In the genomic region with DNA sequence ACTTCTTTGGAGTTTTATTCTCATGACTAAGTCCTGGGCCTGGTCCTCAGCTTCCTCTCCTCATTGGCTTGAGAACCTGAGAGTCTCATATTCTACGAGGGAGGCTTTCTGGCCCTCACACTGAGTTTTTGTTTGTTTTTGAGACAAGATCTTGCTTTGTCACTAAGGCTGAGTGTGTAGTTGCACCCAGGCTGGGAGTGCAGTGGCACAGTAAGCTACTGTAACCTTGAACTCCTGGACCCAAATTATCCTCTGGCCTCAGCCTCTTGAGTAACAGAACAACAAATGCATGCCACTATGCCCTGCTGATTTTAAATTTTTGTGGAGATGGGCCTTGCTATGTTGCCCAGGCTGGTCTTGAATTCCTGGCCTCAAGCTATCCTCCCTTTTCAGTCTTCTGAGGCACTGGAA, we compare ENCODE assay signal across 1 cellular context.
TF ChIP-seq lines count a peak whose summit lies in the region.

No MANE protein-coding gene starts in this region.

TF ChIP-seq in HepG2, 621 proteins besides CTCF, POLR2A, EP300 and RAD21 (continued from another document and continues in another):
- TF ChIP-seq, protein P1, sequence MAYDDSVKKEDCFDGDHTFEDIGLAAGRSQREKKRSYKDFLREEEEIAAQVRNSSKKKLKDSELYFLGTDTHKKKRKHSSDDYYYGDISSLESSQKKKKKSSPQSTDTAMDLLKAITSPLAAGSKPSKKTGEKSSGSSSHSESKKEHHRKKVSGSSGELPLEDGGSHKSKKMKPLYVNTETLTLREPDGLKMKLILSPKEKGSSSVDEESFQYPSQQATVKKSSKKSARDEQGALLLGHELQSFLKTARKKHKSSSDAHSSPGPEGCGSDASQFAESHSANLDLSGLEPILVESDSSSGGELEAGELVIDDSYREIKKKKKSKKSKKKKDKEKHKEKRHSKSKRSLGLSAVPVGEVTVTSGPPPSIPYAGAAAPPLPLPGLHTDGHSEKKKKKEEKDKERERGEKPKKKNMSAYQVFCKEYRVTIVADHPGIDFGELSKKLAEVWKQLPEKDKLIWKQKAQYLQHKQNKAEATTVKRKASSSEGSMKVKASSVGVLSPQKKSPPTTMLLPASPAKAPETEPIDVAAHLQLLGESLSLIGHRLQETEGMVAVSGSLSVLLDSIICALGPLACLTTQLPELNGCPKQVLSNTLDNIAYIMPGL (CRISPR knock-in tag; IDR thresholded peaks at IDR 0.05; ENCODE audit: borderline replicate concordance in 1 of 2, low read depth in 1 of 2) = peak in 1 of 2 experiments; percentile 41; a peak in 1 of 4 replicates
- TF ChIP-seq ATM (IDR thresholded peaks at IDR 0.05; ENCODE audit: borderline replicate concordance) = no peak
- no peak for TF ChIP-seq IRX3 (CRISPR knock-in tag; IDR thresholded peaks at IDR 0.05; ENCODE audit: borderline replicate concordance, low read depth)
- TF ChIP-seq, protein P2, sequence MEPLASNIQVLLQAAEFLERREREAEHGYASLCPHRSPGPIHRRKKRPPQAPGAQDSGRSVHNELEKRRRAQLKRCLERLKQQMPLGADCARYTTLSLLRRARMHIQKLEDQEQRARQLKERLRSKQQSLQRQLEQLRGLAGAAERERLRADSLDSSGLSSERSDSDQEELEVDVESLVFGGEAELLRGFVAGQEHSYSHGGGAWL (CRISPR knock-in tag; IDR thresholded peaks at IDR 0.05) = no peak
- TF ChIP-seq JUNB (CRISPR knock-in tag; IDR thresholded peaks at IDR 0.05; ENCODE audit: borderline replicate concordance) = no peak; the same call in 1 of the 2 replicates
- no peak for TF ChIP-seq ZNF589 (CRISPR knock-in tag; conservative IDR thresholded peaks at IDR 0.05)
- no peak for TF ChIP-seq ZNF850 (CRISPR knock-in tag; conservative IDR thresholded peaks at IDR 0.05)
- no peak for TF ChIP-seq ZNF83 (CRISPR knock-in tag; IDR thresholded peaks at IDR 0.05; ENCODE audit: borderline replicate concordance)
- no peak for TF ChIP-seq ZNF790 (CRISPR knock-in tag; IDR thresholded peaks at IDR 0.05; ENCODE audit: borderline replicate concordance)
- TF ChIP-seq RBM22 (optimal IDR thresholded peaks at IDR 0.05; ENCODE audit: low read length) = no peak
- TF ChIP-seq U2AF2 (IDR thresholded peaks at IDR 0.05; ENCODE audit: low read depth, low read length) = no peak
- no peak for TF ChIP-seq PHB2 (IDR thresholded peaks at IDR 0.05; ENCODE audit: partially characterized antibody)
- TF ChIP-seq ZNF75D (CRISPR knock-in tag; IDR thresholded peaks at IDR 0.05; ENCODE audit: borderline replicate concordance) = no peak
- TF ChIP-seq, protein P3, sequence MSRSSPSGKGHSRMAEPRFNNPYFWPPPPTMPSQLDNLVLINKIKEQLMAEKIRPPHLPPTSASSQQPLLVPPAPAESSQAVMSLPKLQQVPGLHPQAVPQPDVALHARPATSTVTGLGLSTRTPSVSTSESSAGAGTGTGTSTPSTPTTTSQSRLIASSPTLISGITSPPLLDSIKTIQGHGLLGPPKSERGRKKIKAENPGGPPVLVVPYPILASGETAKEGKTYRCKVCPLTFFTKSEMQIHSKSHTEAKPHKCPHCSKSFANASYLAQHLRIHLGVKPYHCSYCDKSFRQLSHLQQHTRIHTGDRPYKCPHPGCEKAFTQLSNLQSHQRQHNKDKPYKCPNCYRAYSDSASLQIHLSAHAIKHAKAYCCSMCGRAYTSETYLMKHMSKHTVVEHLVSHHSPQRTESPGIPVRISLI (CRISPR knock-in tag; IDR thresholded peaks at IDR 0.05; ENCODE audit: borderline replicate concordance) = no peak
- no peak for TF ChIP-seq ARNT (IDR thresholded peaks at IDR 0.05)
- TF ChIP-seq FOXO1 (CRISPR knock-in tag; IDR thresholded peaks at IDR 0.05) = peak; percentile 83
- no peak for TF ChIP-seq ZNF260 (CRISPR knock-in tag; IDR thresholded peaks at IDR 0.05; ENCODE audit: borderline replicate concordance, low read depth)
- TF ChIP-seq, protein P4, sequence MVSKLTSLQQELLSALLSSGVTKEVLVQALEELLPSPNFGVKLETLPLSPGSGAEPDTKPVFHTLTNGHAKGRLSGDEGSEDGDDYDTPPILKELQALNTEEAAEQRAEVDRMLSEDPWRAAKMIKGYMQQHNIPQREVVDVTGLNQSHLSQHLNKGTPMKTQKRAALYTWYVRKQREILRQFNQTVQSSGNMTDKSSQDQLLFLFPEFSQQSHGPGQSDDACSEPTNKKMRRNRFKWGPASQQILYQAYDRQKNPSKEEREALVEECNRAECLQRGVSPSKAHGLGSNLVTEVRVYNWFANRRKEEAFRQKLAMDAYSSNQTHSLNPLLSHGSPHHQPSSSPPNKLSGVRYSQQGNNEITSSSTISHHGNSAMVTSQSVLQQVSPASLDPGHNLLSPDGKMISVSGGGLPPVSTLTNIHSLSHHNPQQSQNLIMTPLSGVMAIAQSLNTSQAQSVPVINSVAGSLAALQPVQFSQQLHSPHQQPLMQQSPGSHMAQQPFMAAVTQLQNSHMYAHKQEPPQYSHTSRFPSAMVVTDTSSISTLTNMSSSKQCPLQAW (CRISPR knock-in tag; IDR thresholded peaks at IDR 0.05) = no peak; the same call in 1 of the 2 replicates
- no peak for TF ChIP-seq ZNF720 (CRISPR knock-in tag; IDR thresholded peaks at IDR 0.05)
- TF ChIP-seq RXRA (CRISPR knock-in tag; IDR thresholded peaks at IDR 0.05) = peak; percentile 70; the same call in 1 of the 2 replicates
- TF ChIP-seq NFIC (IDR thresholded peaks at IDR 0.05; ENCODE audit: low read length) = 0 out of 2 replicates have a peak, but pooled peaks have one; percentile 33
- no peak for TF ChIP-seq DR1 (CRISPR knock-in tag; IDR thresholded peaks at IDR 0.05)
- TF ChIP-seq ZNF510 (CRISPR knock-in tag; IDR thresholded peaks at IDR 0.05; ENCODE audit: low read depth) = no peak
- no peak for TF ChIP-seq DNMT1 (CRISPR knock-in tag; IDR thresholded peaks at IDR 0.05)
- TF ChIP-seq NFE2 (CRISPR knock-in tag; IDR thresholded peaks at IDR 0.05) = peak; percentile 51; the same call in 1 of the 2 replicates
- TF ChIP-seq ZNF30 (CRISPR knock-in tag; IDR thresholded peaks at IDR 0.05) = no peak
- TF ChIP-seq, protein P5, sequence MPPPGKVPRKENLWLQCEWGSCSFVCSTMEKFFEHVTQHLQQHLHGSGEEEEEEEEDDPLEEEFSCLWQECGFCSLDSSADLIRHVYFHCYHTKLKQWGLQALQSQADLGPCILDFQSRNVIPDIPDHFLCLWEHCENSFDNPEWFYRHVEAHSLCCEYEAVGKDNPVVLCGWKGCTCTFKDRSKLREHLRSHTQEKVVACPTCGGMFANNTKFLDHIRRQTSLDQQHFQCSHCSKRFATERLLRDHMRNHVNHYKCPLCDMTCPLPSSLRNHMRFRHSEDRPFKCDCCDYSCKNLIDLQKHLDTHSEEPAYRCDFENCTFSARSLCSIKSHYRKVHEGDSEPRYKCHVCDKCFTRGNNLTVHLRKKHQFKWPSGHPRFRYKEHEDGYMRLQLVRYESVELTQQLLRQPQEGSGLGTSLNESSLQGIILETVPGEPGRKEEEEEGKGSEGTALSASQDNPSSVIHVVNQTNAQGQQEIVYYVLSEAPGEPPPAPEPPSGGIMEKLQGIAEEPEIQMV (CRISPR knock-in tag; IDR thresholded peaks at IDR 0.05; ENCODE audit: low read depth) = no peak; the same call in 1 of the 2 replicates
- no peak for TF ChIP-seq MBD4 (IDR thresholded peaks at IDR 0.05; ENCODE audit: borderline replicate concordance, low read length)
- TF ChIP-seq, protein P6, sequence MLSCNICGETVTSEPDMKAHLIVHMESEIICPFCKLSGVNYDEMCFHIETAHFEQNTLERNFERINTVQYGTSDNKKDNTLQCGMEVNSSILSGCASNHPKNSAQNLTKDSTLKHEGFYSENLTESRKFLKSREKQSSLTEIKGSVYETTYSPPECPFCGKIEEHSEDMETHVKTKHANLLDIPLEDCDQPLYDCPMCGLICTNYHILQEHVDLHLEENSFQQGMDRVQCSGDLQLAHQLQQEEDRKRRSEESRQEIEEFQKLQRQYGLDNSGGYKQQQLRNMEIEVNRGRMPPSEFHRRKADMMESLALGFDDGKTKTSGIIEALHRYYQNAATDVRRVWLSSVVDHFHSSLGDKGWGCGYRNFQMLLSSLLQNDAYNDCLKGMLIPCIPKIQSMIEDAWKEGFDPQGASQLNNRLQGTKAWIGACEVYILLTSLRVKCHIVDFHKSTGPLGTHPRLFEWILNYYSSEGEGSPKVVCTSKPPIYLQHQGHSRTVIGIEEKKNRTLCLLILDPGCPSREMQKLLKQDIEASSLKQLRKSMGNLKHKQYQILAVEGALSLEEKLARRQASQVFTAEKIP (CRISPR knock-in tag; IDR thresholded peaks at IDR 0.05; ENCODE audit: borderline replicate concordance) = no peak
- TF ChIP-seq ZNF10 (CRISPR knock-in tag; IDR thresholded peaks at IDR 0.05; ENCODE audit: borderline replicate concordance, low read depth) = no peak
- TF ChIP-seq HOXA5 (CRISPR knock-in tag; IDR thresholded peaks at IDR 0.05) = no peak
- no peak for TF ChIP-seq HES4 (CRISPR knock-in tag; IDR thresholded peaks at IDR 0.05; ENCODE audit: borderline replicate concordance)
- TF ChIP-seq ZSCAN12 (CRISPR knock-in tag; IDR thresholded peaks at IDR 0.05) = no peak
- no peak; the same call in 1 of the 2 replicates for TF ChIP-seq ATF1 (CRISPR knock-in tag; IDR thresholded peaks at IDR 0.05)
- TF ChIP-seq ZIK1 (CRISPR knock-in tag; IDR thresholded peaks at IDR 0.05; ENCODE audit: borderline replicate concordance, low read depth) = no peak
- peak; percentile 70; the same call in 1 of the 2 replicates for TF ChIP-seq TRIM24 (CRISPR knock-in tag; IDR thresholded peaks at IDR 0.05)
- TF ChIP-seq REPIN1 (CRISPR knock-in tag; IDR thresholded peaks at IDR 0.05; ENCODE audit: borderline replicate concordance, low read depth) = peak; percentile 83
- TF ChIP-seq KDM4B (CRISPR knock-in tag; IDR thresholded peaks at IDR 0.05) = peak; percentile 75; the same call in 1 of the 2 replicates
- TF ChIP-seq NR2C2 (CRISPR knock-in tag; IDR thresholded peaks at IDR 0.05; ENCODE audit: borderline replicate concordance) = peak; percentile 58
- TF ChIP-seq BORCS8-MEF2B (CRISPR knock-in tag; IDR thresholded peaks at IDR 0.05) = no peak; the same call in 1 of the 2 replicates
- TF ChIP-seq JDP2 (CRISPR knock-in tag; IDR thresholded peaks at IDR 0.05; ENCODE audit: borderline replicate concordance) = no peak
- TF ChIP-seq FOXA3 (CRISPR knock-in tag; IDR thresholded peaks at IDR 0.05) = peak; percentile 79
- TF ChIP-seq WIZ (CRISPR knock-in tag; IDR thresholded peaks at IDR 0.05) = no peak
- TF ChIP-seq KMT2B (CRISPR knock-in tag; IDR thresholded peaks at IDR 0.05) = peak; percentile 59
- no peak; the same call in 1 of the 2 replicates for TF ChIP-seq ZBTB20 (CRISPR knock-in tag; IDR thresholded peaks at IDR 0.05; ENCODE audit: borderline replicate concordance, low read depth)
- TF ChIP-seq SP1 (IDR thresholded peaks at IDR 0.05) = no peak
- TF ChIP-seq SP1 (CRISPR knock-in tag; IDR thresholded peaks at IDR 0.05) = no peak
- TF ChIP-seq HOXD1 (CRISPR knock-in tag; IDR thresholded peaks at IDR 0.05) = no peak
- TF ChIP-seq, protein P7, sequence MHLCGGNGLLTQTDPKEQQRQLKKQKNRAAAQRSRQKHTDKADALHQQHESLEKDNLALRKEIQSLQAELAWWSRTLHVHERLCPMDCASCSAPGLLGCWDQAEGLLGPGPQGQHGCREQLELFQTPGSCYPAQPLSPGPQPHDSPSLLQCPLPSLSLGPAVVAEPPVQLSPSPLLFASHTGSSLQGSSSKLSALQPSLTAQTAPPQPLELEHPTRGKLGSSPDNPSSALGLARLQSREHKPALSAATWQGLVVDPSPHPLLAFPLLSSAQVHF (CRISPR knock-in tag; IDR thresholded peaks at IDR 0.05) = no peak
- TF ChIP-seq YEATS4 (CRISPR knock-in tag; IDR thresholded peaks at IDR 0.05; ENCODE audit: borderline replicate concordance) = no peak; the same call in 1 of the 2 replicates
- TF ChIP-seq, protein P8, sequence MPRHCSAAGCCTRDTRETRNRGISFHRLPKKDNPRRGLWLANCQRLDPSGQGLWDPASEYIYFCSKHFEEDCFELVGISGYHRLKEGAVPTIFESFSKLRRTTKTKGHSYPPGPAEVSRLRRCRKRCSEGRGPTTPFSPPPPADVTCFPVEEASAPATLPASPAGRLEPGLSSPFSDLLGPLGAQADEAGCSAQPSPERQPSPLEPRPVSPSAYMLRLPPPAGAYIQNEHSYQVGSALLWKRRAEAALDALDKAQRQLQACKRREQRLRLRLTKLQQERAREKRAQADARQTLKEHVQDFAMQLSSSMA (CRISPR knock-in tag; IDR thresholded peaks at IDR 0.05) = no peak
- TF ChIP-seq ATRX (CRISPR knock-in tag; IDR thresholded peaks at IDR 0.05; ENCODE audit: borderline replicate concordance) = no peak
- TF ChIP-seq, protein P9, sequence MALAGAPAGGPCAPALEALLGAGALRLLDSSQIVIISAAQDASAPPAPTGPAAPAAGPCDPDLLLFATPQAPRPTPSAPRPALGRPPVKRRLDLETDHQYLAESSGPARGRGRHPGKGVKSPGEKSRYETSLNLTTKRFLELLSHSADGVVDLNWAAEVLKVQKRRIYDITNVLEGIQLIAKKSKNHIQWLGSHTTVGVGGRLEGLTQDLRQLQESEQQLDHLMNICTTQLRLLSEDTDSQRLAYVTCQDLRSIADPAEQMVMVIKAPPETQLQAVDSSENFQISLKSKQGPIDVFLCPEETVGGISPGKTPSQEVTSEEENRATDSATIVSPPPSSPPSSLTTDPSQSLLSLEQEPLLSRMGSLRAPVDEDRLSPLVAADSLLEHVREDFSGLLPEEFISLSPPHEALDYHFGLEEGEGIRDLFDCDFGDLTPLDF (CRISPR knock-in tag; IDR thresholded peaks at IDR 0.05) = no peak
- no peak for TF ChIP-seq ZNF317 (CRISPR knock-in tag; IDR thresholded peaks at IDR 0.05)
- TF ChIP-seq, protein P10, sequence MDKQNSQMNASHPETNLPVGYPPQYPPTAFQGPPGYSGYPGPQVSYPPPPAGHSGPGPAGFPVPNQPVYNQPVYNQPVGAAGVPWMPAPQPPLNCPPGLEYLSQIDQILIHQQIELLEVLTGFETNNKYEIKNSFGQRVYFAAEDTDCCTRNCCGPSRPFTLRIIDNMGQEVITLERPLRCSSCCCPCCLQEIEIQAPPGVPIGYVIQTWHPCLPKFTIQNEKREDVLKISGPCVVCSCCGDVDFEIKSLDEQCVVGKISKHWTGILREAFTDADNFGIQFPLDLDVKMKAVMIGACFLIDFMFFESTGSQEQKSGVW (CRISPR knock-in tag; IDR thresholded peaks at IDR 0.05; ENCODE audit: borderline replicate concordance) = no peak
- TF ChIP-seq GATAD1 (CRISPR knock-in tag; IDR thresholded peaks at IDR 0.05) = peak; percentile 67
- TF ChIP-seq, protein P11, sequence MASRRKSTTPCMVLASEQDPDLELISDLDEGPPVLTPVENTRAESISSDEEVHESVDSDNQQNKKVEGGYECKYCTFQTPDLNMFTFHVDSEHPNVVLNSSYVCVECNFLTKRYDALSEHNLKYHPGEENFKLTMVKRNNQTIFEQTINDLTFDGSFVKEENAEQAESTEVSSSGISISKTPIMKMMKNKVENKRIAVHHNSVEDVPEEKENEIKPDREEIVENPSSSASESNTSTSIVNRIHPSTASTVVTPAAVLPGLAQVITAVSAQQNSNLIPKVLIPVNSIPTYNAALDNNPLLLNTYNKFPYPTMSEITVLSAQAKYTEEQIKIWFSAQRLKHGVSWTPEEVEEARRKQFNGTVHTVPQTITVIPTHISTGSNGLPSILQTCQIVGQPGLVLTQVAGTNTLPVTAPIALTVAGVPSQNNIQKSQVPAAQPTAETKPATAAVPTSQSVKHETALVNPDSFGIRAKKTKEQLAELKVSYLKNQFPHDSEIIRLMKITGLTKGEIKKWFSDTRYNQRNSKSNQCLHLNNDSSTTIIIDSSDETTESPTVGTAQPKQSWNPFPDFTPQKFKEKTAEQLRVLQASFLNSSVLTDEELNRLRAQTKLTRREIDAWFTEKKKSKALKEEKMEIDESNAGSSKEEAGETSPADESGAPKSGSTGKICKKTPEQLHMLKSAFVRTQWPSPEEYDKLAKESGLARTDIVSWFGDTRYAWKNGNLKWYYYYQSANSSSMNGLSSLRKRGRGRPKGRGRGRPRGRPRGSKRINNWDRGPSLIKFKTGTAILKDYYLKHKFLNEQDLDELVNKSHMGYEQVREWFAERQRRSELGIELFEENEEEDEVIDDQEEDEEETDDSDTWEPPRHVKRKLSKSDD (CRISPR knock-in tag; IDR thresholded peaks at IDR 0.05; ENCODE audit: low read depth) = no peak
